24 cellular contexts compared by ENCODE assay signal in the genomic region with DNA sequence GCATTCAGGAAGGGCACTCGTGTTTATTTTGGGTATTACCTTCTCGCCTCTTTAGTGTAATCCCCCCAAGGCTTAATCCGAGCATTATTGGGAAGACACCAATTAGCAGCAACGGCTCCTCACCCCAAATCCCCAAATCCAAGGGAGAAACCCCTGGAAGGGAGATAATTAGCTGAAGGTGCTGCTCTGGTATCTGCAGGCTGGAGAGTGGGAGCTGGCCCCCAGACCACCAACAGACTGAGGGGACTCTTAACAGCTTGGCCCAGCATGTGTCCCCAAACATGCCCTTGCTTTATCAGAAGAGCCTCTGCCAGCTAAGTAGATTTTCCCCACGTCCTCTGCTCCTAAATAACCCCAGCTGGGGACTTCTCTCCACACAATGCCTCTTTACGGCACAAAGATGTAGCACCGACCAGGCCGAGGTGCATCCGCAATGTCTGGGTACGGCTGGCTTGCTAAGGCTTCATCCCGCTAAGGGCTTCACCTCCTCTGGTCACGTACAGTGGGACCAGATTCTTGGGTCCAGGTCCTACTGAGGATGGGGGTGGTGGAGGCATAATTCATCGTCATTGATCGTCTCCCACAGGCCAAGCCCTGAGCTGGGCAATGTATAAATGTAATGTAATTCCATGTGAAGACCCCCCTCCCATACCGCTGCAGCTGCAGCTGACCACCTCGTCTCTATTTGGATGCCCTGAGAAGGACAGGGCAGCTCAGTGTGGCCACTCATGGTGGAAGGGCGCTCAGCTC.
"Had no signal": no experiment of that assay in that cellular context is flagged by ENCODE, and none has a peak within 500 bp of the region (broad histone marks: within the 10 kb centered on the region; RNA-seq: fewer than 3 reads in every experiment).

No MANE protein-coding gene starts in this region.

- H3K4me1 ChIP-seq: gastrocnemius medialis, right lobe of liver, upper lobe of left lung had no signal

- H3K27ac ChIP-seq: dorsolateral prefrontal cortex, epithelial cell of prostate, gastrocnemius medialis, pancreas, right lobe of liver, thoracic aorta, tibial nerve, upper lobe of left lung had no signal

- H3K4me1 Mint-ChIP-seq: memory B cell; naive thymus-derived CD4-positive, alpha-beta T cell; stimulated activated naive B cell treated with anti-CD40 and anti-IgM and Interleukin-4, amounts not matched to agents 10 μg/mL and 1 μg/mL and 100 μg/mL, for 72 hours had no signal

- H3K4me3 Mint-ChIP-seq: memory B cell; naive thymus-derived CD4-positive, alpha-beta T cell; nephron; stimulated activated naive B cell treated with anti-CD40 and anti-IgM and Interleukin-4, amounts not matched to agents 10 μg/mL and 1 μg/mL and 100 μg/mL, for 72 hours; stimulated activated naive CD8-positive, alpha-beta T cell treated with anti-CD3 and anti-CD28 coated beads, Interleukin-15, Interleukin-2, amounts not matched to agents 100 ng/mL and 50 ng/mL, for 24 hours had no signal

- H3K4me3 ChIP-seq: dorsolateral prefrontal cortex, gastrocnemius medialis, lung, pancreas, right lobe of liver, thoracic aorta, tibial nerve, upper lobe of left lung had no signal

- H3K36me3 ChIP-seq: gastrocnemius medialis, pancreas, right lobe of liver, thoracic aorta, tibial nerve, upper lobe of left lung had no signal

- DNase-seq: cortex of kidney; dorsolateral prefrontal cortex; effector CD4-positive, alpha-beta T cell; foreskin fibroblast; gastrocnemius medialis; head of caudate nucleus; midbrain; naive thymus-derived CD4-positive, alpha-beta T cell; occipital lobe; pancreas; right lobe of liver; small intestine; stimulated activated CD4-positive, alpha-beta T cell treated with anti-CD3 and anti-CD28 coated beads, Interleukin-15, amount 100 ng/mL, for 24 hours; stimulated activated CD4-positive, alpha-beta T cell treated with anti-CD3 and anti-CD28 coated beads, Interleukin-2, amount 100 ng/mL, for 48 hours; stimulated activated naive B cell treated with anti-CD40 and anti-IgM and Interleukin-4, amounts not matched to agents 10 μg/mL and 1 μg/mL and 100 μg/mL, for 72 hours; upper lobe of left lung had no signal

- H3K27ac Mint-ChIP-seq: memory B cell; naive thymus-derived CD4-positive, alpha-beta T cell; nephron; stimulated activated naive B cell treated with anti-CD40 and anti-IgM and Interleukin-4, amounts not matched to agents 10 μg/mL and 1 μg/mL and 100 μg/mL, for 72 hours; stimulated activated naive CD8-positive, alpha-beta T cell treated with anti-CD3 and anti-CD28 coated beads, Interleukin-15, Interleukin-2, amounts not matched to agents 100 ng/mL and 50 ng/mL, for 24 hours had no signal

- ATAC-seq: esophagus mucosa; gastrocnemius medialis; naive thymus-derived CD4-positive, alpha-beta T cell; pancreas; right lobe of liver; stimulated activated naive B cell treated with anti-CD40 and anti-IgM and Interleukin-4, amounts not matched to agents 10 μg/mL and 1 μg/mL and 100 μg/mL, for 72 hours had no signal

- H3K36me3 Mint-ChIP-seq: memory B cell; naive thymus-derived CD4-positive, alpha-beta T cell; stimulated activated naive B cell treated with anti-CD40 and anti-IgM and Interleukin-4, amounts not matched to agents 10 μg/mL and 1 μg/mL and 100 μg/mL, for 72 hours had no signal

- H3K27me3 ChIP-seq: pancreas, right lobe of liver, tibial nerve, upper lobe of left lung had no signal
